1 cellular context compared by ENCODE assay signal in the genomic region with DNA sequence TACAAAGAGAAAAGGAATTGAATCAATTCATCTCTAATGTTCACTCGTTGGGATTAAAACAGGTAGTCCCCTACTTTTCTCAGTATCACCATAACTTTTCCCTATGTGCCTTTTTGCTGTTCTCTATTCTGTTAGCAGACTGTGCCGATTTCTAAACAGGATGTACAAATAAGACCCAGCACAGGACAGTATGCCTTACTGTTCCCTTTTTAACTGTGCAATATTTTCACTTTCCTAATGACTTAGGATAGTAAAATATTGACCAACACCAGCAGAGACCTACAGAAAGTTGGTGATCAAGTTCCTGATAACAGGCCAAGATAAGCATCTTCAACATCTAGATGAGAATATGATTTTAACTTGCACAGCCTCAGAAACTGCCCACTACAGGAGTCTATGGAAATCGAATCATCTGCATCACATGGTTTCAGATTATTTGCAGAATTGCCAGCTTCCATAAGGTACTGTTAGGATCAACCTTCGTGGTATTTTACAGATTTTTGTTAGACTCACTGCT.
TF ChIP-seq lines count a peak whose summit lies in the region.

No MANE protein-coding gene starts in this region.

TF ChIP-seq in GM23338, 12 proteins besides CTCF, POLR2A, EP300 and RAD21 (continued from another document):
- no peak for TF ChIP-seq ZNF331 (CRISPR knock-in tag; IDR thresholded peaks at IDR 0.05; ENCODE audit: low read depth)
- TF ChIP-seq, protein P1, sequence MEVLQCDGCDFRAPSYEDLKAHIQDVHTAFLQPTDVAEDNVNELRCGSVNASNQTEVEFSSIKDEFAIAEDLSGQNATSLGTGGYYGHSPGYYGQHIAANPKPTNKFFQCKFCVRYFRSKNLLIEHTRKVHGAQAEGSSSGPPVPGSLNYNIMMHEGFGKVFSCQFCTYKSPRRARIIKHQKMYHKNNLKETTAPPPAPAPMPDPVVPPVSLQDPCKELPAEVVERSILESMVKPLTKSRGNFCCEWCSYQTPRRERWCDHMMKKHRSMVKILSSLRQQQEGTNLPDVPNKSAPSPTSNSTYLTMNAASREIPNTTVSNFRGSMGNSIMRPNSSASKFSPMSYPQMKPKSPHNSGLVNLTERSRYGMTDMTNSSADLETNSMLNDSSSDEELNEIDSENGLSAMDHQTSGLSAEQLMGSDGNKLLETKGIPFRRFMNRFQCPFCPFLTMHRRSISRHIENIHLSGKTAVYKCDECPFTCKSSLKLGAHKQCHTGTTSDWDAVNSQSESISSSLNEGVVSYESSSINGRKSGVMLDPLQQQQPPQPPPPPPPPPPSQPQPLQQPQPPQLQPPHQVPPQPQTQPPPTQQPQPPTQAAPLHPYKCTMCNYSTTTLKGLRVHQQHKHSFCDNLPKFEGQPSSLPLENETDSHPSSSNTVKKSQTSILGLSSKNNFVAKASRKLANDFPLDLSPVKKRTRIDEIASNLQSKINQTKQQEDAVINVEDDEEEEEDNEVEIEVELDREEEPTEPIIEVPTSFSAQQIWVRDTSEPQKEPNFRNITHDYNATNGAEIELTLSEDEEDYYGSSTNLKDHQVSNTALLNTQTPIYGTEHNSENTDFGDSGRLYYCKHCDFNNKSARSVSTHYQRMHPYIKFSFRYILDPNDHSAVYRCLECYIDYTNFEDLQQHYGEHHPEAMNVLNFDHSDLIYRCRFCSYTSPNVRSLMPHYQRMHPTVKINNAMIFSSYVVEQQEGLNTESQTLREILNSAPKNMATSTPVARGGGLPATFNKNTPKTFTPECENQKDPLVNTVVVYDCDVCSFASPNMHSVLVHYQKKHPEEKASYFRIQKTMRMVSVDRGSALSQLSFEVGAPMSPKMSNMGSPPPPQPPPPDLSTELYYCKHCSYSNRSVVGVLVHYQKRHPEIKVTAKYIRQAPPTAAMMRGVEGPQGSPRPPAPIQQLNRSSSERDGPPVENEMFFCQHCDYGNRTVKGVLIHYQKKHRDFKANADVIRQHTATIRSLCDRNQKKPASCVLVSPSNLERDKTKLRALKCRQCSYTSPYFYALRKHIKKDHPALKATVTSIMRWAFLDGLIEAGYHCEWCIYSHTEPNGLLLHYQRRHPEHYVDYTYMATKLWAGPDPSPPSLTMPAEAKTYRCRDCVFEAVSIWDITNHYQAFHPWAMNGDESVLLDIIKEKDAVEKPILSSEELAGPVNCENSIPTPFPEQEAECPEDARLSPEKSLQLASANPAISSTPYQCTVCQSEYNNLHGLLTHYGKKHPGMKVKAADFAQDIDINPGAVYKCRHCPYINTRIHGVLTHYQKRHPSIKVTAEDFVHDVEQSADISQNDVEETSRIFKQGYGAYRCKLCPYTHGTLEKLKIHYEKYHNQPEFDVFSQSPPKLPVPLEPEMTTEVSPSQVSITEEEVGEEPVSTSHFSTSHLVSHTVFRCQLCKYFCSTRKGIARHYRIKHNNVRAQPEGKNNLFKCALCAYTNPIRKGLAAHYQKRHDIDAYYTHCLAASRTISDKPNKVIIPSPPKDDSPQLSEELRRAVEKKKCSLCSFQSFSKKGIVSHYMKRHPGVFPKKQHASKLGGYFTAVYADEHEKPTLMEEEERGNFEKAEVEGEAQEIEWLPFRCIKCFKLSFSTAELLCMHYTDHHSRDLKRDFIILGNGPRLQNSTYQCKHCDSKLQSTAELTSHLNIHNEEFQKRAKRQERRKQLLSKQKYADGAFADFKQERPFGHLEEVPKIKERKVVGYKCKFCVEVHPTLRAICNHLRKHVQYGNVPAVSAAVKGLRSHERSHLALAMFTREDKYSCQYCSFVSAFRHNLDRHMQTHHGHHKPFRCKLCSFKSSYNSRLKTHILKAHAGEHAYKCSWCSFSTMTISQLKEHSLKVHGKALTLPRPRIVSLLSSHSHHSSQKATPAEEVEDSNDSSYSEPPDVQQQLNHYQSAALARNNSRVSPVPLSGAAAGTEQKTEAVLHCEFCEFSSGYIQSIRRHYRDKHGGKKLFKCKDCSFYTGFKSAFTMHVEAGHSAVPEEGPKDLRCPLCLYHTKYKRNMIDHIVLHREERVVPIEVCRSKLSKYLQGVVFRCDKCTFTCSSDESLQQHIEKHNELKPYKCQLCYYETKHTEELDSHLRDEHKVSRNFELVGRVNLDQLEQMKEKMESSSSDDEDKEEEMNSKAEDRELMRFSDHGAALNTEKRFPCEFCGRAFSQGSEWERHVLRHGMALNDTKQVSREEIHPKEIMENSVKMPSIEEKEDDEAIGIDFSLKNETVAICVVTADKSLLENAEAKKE (CRISPR knock-in tag; IDR thresholded peaks at IDR 0.05): no peak
- TF ChIP-seq POLR2AphosphoS5 (IDR thresholded peaks at IDR 0.05; ENCODE audit: low read depth): no peak
- no peak for TF ChIP-seq JUNB (IDR thresholded peaks at IDR 0.05; ENCODE audit: unreplicated experiment)
